ENCODE assay signal across 1 cellular context in the genomic region with DNA sequence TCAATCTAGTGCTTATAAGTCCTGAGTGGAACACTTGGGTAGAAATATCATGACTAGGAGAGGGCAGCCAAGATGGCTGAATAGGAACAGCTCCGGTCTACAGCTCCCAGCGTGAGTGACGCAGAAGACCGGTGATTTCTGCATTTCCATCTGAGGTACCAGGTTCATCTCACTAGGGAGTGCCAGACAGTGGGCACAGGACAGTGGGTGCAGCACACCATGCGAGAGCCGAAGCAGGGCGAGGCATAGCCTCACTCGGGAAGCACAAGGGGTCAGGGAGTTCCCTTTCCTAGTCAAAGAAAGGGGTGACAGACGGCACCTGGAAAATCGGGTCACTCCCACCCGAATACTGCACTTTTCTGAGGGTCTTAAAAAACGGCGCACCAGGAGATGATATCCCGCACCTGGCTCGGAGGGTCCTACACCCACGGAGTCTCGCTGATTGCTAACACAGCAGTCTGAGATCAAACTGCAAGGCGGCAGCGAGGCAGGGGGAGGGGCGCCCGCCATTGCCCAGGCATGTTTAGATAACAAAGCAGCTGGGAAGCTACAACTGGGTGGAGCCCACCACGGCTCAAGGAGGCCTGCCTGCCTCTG.
TF ChIP-seq lines count a peak whose summit lies in the region.
"Not testable (repeated sequence)": the region's sequence is repeated elsewhere in the genome, so short reads cannot be mapped to it uniquely, and the experiment has no call there.

No MANE protein-coding gene starts in this region.

TF ChIP-seq in K562, 482 proteins besides CTCF, POLR2A, EP300 and RAD21 (continued from another document and continues in another):
- TF ChIP-seq ZNF766 (CRISPR knock-in tag; conservative IDR thresholded peaks at IDR 0.05) (peak; percentile 58; the same call in 1 of the 2 replicates), TAF9B (IDR thresholded peaks at IDR 0.05; ENCODE audit: partially characterized antibody) (peak; percentile 87), C11orf30 (IDR thresholded peaks at IDR 0.05; ENCODE audit: low read depth) (peak; percentile 45), CBFA2T2 (conservative IDR thresholded peaks at IDR 0.05) (peak; percentile 33), TAF7 (tag; IDR thresholded peaks at IDR 0.05) (0 out of 2 replicates have a peak, but pooled peaks have one; percentile 44), RBFOX2 (IDR thresholded peaks at IDR 0.05; ENCODE audit: low read depth, low read length) (peak; percentile 63), LEF1 (IDR thresholded peaks at IDR 0.05) (peak; percentile 38; the same call in 1 of the 2 replicates), FOXP1 (CRISPR knock-in tag; IDR thresholded peaks at IDR 0.05) (0 out of 2 replicates have a peak, but pooled peaks have one; percentile 53), CBFA2T3 (IDR thresholded peaks at IDR 0.05) (peak; percentile 55), MAFG (tag; conservative IDR thresholded peaks at IDR 0.05) (peak; percentile 38; the same call in 1 of the 2 replicates), SUPT5H (IDR thresholded peaks at IDR 0.05) (peak; percentile 65), TAF1 (IDR thresholded peaks at IDR 0.05; ENCODE audit: control insufficient read depth, extremely low read depth, insufficient read depth, low read length, severe bottlenecking) (peak; percentile 48), YY1 (IDR thresholded peaks at IDR 0.05; ENCODE audit: borderline replicate concordance in 1 of 3, control insufficient read depth in 1 of 3, extremely low read depth in 1 of 3, insufficient read depth in 3 of 3, insufficient read length in 1 of 3, insufficient replicate concordance in 2 of 3, low read depth in 1 of 3, low read length in 2 of 3) (peak; percentile 35 to 84 (median 77)), RB1 (IDR thresholded peaks at IDR 0.05; ENCODE audit: low read depth) (peak; percentile 66), NR4A1 (tag; IDR thresholded peaks at IDR 0.05) (peak; percentile 83; the same call in 1 of the 2 replicates), PHF8 (IDR thresholded peaks at IDR 0.05; ENCODE audit: borderline replicate concordance, low read length) (peak; percentile 19; the same call in 1 of the 2 replicates), MAZ (CRISPR knock-in tag; conservative IDR thresholded peaks at IDR 0.05 in 1 of 2, IDR thresholded peaks at IDR 0.05 in 1 of 2) (peak in 1 of 2 experiments; percentile 49; a peak in 2 of 4 replicates), ARID1B (IDR thresholded peaks at IDR 0.05) (peak; percentile 73), ZNF76 (CRISPR knock-in tag; IDR thresholded peaks at IDR 0.05; ENCODE audit: borderline replicate concordance) (0 out of 2 replicates have a peak, but pooled peaks have one; percentile 17), ZBTB7A (IDR thresholded peaks at IDR 0.05; ENCODE audit: borderline replicate concordance, control insufficient read depth, low read depth, low read length) (peak; percentile 56; the same call in 1 of the 2 replicates), SP1 (CRISPR knock-in tag; IDR thresholded peaks at IDR 0.05) (peak; percentile 52; the same call in 1 of the 2 replicates), POLR2G (IDR thresholded peaks at IDR 0.05; ENCODE audit: low read depth, low read length) (peak; percentile 68), ZNF224 (CRISPR knock-in tag; IDR thresholded peaks at IDR 0.05) (0 out of 2 replicates have a peak, but pooled peaks have one; percentile 33), HIVEP1 (CRISPR knock-in tag; IDR thresholded peaks at IDR 0.05) (peak; percentile 34; the same call in 1 of the 2 replicates), ZNF134 (CRISPR knock-in tag; conservative IDR thresholded peaks at IDR 0.05) (peak; percentile 2; the same call in 1 of the 2 replicates), MTA3 (IDR thresholded peaks at IDR 0.05; ENCODE audit: borderline replicate concordance) (peak; percentile 75), ATF7 (IDR thresholded peaks at IDR 0.05) (peak; percentile 34; the same call in 1 of the 2 replicates), L3MBTL2 (IDR thresholded peaks at IDR 0.05) (0 out of 2 replicates have a peak, but pooled peaks have one; percentile 59), NR2C2 (tag; IDR thresholded peaks at IDR 0.05) (0 out of 2 replicates have a peak, but pooled peaks have one; percentile 14), TCF3 (CRISPR knock-in tag; IDR thresholded peaks at IDR 0.05) (peak; percentile 64), RCOR1 (IDR thresholded peaks at IDR 0.05; ENCODE audit: borderline replicate concordance in 1 of 2, low read depth in 2 of 2, low read length in 2 of 2) (peak in 1 of 2 experiments; percentile 16; a peak in 1 of 4 replicates), ELF4 (CRISPR knock-in tag; IDR thresholded peaks at IDR 0.05) (0 out of 2 replicates have a peak, but pooled peaks have one; percentile 4), FOXK2 (conservative IDR thresholded peaks at IDR 0.05 in 1 of 2, IDR thresholded peaks at IDR 0.05 in 1 of 2; ENCODE audit: low read depth in 2 of 2) (peak; percentile 49 to 62; a peak in 3 of 4 replicates), DACH1 (IDR thresholded peaks at IDR 0.05; ENCODE audit: partially characterized antibody) (peak; percentile 80), NCOR1 (IDR thresholded peaks at IDR 0.05) (peak; percentile 69), SOX6 (IDR thresholded peaks at IDR 0.05) (peak; percentile 40; the same call in 1 of the 2 replicates), CREM (IDR thresholded peaks at IDR 0.05; ENCODE audit: low read depth) (0 out of 2 replicates have a peak, but pooled peaks have one; percentile 13), SMARCE1 (IDR thresholded peaks at IDR 0.05) (peak; percentile 69; the same call in 1 of the 2 replicates), SMARCA4 (IDR thresholded peaks at IDR 0.05) (peak; percentile 36), GATA2 (CRISPR knock-in tag; IDR thresholded peaks at IDR 0.05) (peak; percentile 47; the same call in 1 of the 2 replicates), EP400 (IDR thresholded peaks at IDR 0.05) (peak; percentile 71; the same call in 1 of the 2 replicates), NFIC (IDR thresholded peaks at IDR 0.05) (peak; percentile 49; the same call in 1 of the 2 replicates), ZNF316 (IDR thresholded peaks at IDR 0.05) (0 out of 2 replicates have a peak, but pooled peaks have one; percentile 3), TEAD1 (CRISPR knock-in tag; IDR thresholded peaks at IDR 0.05) (0 out of 4 replicates have a peak, but pooled peaks of 1 of the 2 experiments have one; percentile 42), SMAD4 (CRISPR knock-in tag; conservative IDR thresholded peaks at IDR 0.05) (peak; percentile 77), GTF2A2 (tag; IDR thresholded peaks at IDR 0.05) (peak; percentile 56; the same call in 1 of the 2 replicates), ATF1 (tag; IDR thresholded peaks at IDR 0.05) (peak; percentile 41; the same call in 1 of the 2 replicates), MYNN (IDR thresholded peaks at IDR 0.05) (peak; percentile 41; the same call in 1 of the 2 replicates), ZBTB17 (CRISPR knock-in tag; IDR thresholded peaks at IDR 0.05) (peak; percentile 57), TARDBP (IDR thresholded peaks at IDR 0.05) (0 out of 2 replicates have a peak, but pooled peaks have one; percentile 49)
- TF ChIP-seq, protein P1, sequence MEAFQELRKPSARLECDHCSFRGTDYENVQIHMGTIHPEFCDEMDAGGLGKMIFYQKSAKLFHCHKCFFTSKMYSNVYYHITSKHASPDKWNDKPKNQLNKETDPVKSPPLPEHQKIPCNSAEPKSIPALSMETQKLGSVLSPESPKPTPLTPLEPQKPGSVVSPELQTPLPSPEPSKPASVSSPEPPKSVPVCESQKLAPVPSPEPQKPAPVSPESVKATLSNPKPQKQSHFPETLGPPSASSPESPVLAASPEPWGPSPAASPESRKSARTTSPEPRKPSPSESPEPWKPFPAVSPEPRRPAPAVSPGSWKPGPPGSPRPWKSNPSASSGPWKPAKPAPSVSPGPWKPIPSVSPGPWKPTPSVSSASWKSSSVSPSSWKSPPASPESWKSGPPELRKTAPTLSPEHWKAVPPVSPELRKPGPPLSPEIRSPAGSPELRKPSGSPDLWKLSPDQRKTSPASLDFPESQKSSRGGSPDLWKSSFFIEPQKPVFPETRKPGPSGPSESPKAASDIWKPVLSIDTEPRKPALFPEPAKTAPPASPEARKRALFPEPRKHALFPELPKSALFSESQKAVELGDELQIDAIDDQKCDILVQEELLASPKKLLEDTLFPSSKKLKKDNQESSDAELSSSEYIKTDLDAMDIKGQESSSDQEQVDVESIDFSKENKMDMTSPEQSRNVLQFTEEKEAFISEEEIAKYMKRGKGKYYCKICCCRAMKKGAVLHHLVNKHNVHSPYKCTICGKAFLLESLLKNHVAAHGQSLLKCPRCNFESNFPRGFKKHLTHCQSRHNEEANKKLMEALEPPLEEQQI (IDR thresholded peaks at IDR 0.05): peak; percentile 52
- TF ChIP-seq, protein P2, sequence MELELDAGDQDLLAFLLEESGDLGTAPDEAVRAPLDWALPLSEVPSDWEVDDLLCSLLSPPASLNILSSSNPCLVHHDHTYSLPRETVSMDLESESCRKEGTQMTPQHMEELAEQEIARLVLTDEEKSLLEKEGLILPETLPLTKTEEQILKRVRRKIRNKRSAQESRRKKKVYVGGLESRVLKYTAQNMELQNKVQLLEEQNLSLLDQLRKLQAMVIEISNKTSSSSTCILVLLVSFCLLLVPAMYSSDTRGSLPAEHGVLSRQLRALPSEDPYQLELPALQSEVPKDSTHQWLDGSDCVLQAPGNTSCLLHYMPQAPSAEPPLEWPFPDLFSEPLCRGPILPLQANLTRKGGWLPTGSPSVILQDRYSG (tag; conservative IDR thresholded peaks at IDR 0.05; ENCODE audit: low read depth): peak; percentile 75
- TF ChIP-seq, protein P3, sequence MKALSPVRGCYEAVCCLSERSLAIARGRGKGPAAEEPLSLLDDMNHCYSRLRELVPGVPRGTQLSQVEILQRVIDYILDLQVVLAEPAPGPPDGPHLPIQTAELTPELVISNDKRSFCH (CRISPR knock-in tag; IDR thresholded peaks at IDR 0.05): not testable (repeated sequence)
- TF ChIP-seq, protein P3 (tag; IDR thresholded peaks at IDR 0.05): peak; percentile 59; the same call in 1 of the 2 replicates
- not testable (repeated sequence) for TF ChIP-seq NR4A1, NR2C2, ATF1, MYNN (CRISPR knock-in tag; IDR thresholded peaks at IDR 0.05)
- TF ChIP-seq, protein P4, sequence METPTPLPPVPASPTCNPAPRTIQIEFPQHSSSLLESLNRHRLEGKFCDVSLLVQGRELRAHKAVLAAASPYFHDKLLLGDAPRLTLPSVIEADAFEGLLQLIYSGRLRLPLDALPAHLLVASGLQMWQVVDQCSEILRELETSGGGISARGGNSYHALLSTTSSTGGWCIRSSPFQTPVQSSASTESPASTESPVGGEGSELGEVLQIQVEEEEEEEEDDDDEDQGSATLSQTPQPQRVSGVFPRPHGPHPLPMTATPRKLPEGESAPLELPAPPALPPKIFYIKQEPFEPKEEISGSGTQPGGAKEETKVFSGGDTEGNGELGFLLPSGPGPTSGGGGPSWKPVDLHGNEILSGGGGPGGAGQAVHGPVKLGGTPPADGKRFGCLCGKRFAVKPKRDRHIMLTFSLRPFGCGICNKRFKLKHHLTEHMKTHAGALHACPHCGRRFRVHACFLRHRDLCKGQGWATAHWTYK (CRISPR knock-in tag; IDR thresholded peaks at IDR 0.05): 0 out of 2 replicates have a peak, but pooled peaks have one; percentile 37
- TF ChIP-seq, protein P5, sequence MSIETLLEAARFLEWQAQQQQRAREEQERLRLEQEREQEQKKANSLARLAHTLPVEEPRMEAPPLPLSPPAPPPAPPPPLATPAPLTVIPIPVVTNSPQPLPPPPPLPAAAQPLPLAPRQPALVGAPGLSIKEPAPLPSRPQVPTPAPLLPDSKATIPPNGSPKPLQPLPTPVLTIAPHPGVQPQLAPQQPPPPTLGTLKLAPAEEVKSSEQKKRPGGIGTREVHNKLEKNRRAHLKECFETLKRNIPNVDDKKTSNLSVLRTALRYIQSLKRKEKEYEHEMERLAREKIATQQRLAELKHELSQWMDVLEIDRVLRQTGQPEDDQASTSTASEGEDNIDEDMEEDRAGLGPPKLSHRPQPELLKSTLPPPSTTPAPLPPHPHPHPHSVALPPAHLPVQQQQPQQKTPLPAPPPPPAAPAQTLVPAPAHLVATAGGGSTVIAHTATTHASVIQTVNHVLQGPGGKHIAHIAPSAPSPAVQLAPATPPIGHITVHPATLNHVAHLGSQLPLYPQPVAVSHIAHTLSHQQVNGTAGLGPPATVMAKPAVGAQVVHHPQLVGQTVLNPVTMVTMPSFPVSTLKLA (conservative IDR thresholded peaks at IDR 0.05): peak; percentile 45 to 74; a peak in 2 of 4 replicates
- TF ChIP-seq, protein P6, sequence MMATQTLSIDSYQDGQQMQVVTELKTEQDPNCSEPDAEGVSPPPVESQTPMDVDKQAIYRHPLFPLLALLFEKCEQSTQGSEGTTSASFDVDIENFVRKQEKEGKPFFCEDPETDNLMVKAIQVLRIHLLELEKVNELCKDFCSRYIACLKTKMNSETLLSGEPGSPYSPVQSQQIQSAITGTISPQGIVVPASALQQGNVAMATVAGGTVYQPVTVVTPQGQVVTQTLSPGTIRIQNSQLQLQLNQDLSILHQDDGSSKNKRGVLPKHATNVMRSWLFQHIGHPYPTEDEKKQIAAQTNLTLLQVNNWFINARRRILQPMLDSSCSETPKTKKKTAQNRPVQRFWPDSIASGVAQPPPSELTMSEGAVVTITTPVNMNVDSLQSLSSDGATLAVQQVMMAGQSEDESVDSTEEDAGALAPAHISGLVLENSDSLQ (IDR thresholded peaks at IDR 0.05): peak; percentile 42; the same call in 1 of the 2 replicates
- TF ChIP-seq, protein P7, sequence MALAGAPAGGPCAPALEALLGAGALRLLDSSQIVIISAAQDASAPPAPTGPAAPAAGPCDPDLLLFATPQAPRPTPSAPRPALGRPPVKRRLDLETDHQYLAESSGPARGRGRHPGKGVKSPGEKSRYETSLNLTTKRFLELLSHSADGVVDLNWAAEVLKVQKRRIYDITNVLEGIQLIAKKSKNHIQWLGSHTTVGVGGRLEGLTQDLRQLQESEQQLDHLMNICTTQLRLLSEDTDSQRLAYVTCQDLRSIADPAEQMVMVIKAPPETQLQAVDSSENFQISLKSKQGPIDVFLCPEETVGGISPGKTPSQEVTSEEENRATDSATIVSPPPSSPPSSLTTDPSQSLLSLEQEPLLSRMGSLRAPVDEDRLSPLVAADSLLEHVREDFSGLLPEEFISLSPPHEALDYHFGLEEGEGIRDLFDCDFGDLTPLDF (CRISPR knock-in tag; IDR thresholded peaks at IDR 0.05): peak; percentile 31; the same call in 1 of the 2 replicates
- TF ChIP-seq, protein P8, sequence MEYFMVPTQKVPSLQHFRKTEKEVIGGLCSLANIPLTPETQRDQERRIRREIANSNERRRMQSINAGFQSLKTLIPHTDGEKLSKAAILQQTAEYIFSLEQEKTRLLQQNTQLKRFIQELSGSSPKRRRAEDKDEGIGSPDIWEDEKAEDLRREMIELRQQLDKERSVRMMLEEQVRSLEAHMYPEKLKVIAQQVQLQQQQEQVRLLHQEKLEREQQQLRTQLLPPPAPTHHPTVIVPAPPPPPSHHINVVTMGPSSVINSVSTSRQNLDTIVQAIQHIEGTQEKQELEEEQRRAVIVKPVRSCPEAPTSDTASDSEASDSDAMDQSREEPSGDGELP (CRISPR knock-in tag; IDR thresholded peaks at IDR 0.05; ENCODE audit: borderline replicate concordance): peak; percentile 99
